In genomic region chr12:97404549-97404948, GRCh38 we compare ENCODE assay signal across 1 cellular context.
TF ChIP-seq lines count a peak whose summit lies in the region.

No MANE protein-coding gene starts in this region.

TF ChIP-seq in HepG2, 621 proteins besides CTCF, POLR2A, EP300 and RAD21 (continued from another document):
- no peak for TF ChIP-seq TIGD3 (CRISPR knock-in tag; IDR thresholded peaks at IDR 0.05; ENCODE audit: borderline replicate concordance)
- TF ChIP-seq FOXA1 (IDR thresholded peaks at IDR 0.05): no peak
- TF ChIP-seq FOXA1 (CRISPR knock-in tag; IDR thresholded peaks at IDR 0.05): peak; percentile 62; the same call in 1 of the 2 replicates
- no peak for TF ChIP-seq KMT2B (CRISPR knock-in tag; IDR thresholded peaks at IDR 0.05)
- TF ChIP-seq ZNF292 (CRISPR knock-in tag; IDR thresholded peaks at IDR 0.05; ENCODE audit: borderline replicate concordance, low read depth): no peak
- no peak for TF ChIP-seq ZNF580 (CRISPR knock-in tag; IDR thresholded peaks at IDR 0.05; ENCODE audit: borderline replicate concordance, low read depth)
- TF ChIP-seq FOXA3 (CRISPR knock-in tag; IDR thresholded peaks at IDR 0.05): peak; percentile 49; the same call in 1 of the 2 replicates
- TF ChIP-seq RERE (CRISPR knock-in tag; IDR thresholded peaks at IDR 0.05; ENCODE audit: low read depth): no peak
- TF ChIP-seq RXRA (CRISPR knock-in tag; IDR thresholded peaks at IDR 0.05): no peak
- no peak for TF ChIP-seq MAX (IDR thresholded peaks at IDR 0.05)
- no peak for TF ChIP-seq TMF1 (CRISPR knock-in tag; IDR thresholded peaks at IDR 0.05; ENCODE audit: low read depth)
- TF ChIP-seq STAG1 (CRISPR knock-in tag; IDR thresholded peaks at IDR 0.05): peak; percentile 84
- no peak for TF ChIP-seq ZNF329 (CRISPR knock-in tag; IDR thresholded peaks at IDR 0.05; ENCODE audit: low read depth)
- TF ChIP-seq HINFP (CRISPR knock-in tag; IDR thresholded peaks at IDR 0.05; ENCODE audit: low read depth): no peak
- TF ChIP-seq ZNF33B (CRISPR knock-in tag; IDR thresholded peaks at IDR 0.05): no peak
- TF ChIP-seq ZNF766 (CRISPR knock-in tag; IDR thresholded peaks at IDR 0.05; ENCODE audit: borderline replicate concordance): no peak
- TF ChIP-seq PRDM15 (CRISPR knock-in tag; IDR thresholded peaks at IDR 0.05): no peak
- no peak for TF ChIP-seq ZBTB34 (CRISPR knock-in tag; IDR thresholded peaks at IDR 0.05)
- no peak for TF ChIP-seq GABPB1 (CRISPR knock-in tag; IDR thresholded peaks at IDR 0.05)
- no peak for TF ChIP-seq POLR2AphosphoS5 (IDR thresholded peaks at IDR 0.05; ENCODE audit: low read depth, low read length)
- no peak for TF ChIP-seq ZFP41 (CRISPR knock-in tag; IDR thresholded peaks at IDR 0.05; ENCODE audit: borderline replicate concordance)
- no peak for TF ChIP-seq ZNF570 (CRISPR knock-in tag; IDR thresholded peaks at IDR 0.05; ENCODE audit: borderline replicate concordance)
- 0 out of 2 replicates have a peak, but pooled peaks have one; percentile 24 for TF ChIP-seq ZBED4 (CRISPR knock-in tag; IDR thresholded peaks at IDR 0.05; ENCODE audit: borderline replicate concordance)
- no peak for TF ChIP-seq ZNF124 (CRISPR knock-in tag; IDR thresholded peaks at IDR 0.05)
- TF ChIP-seq DR1 (CRISPR knock-in tag; IDR thresholded peaks at IDR 0.05): no peak
- TF ChIP-seq ZNF367 (CRISPR knock-in tag; IDR thresholded peaks at IDR 0.05; ENCODE audit: borderline replicate concordance): no peak
- no peak for TF ChIP-seq ZNF207 (IDR thresholded peaks at IDR 0.05; ENCODE audit: borderline replicate concordance)
- no peak for TF ChIP-seq ZBTB7A (CRISPR knock-in tag; IDR thresholded peaks at IDR 0.05)
- no peak for TF ChIP-seq E2F2 (CRISPR knock-in tag; IDR thresholded peaks at IDR 0.05; ENCODE audit: borderline replicate concordance)
- no peak for TF ChIP-seq HNF1B (CRISPR knock-in tag; IDR thresholded peaks at IDR 0.05)
- no peak for TF ChIP-seq NFIC (IDR thresholded peaks at IDR 0.05; ENCODE audit: low read length)
TF ChIP-seq in HepG2: peak in this region for 6.
